1 cellular context compared by ENCODE assay signal in the genomic region with DNA sequence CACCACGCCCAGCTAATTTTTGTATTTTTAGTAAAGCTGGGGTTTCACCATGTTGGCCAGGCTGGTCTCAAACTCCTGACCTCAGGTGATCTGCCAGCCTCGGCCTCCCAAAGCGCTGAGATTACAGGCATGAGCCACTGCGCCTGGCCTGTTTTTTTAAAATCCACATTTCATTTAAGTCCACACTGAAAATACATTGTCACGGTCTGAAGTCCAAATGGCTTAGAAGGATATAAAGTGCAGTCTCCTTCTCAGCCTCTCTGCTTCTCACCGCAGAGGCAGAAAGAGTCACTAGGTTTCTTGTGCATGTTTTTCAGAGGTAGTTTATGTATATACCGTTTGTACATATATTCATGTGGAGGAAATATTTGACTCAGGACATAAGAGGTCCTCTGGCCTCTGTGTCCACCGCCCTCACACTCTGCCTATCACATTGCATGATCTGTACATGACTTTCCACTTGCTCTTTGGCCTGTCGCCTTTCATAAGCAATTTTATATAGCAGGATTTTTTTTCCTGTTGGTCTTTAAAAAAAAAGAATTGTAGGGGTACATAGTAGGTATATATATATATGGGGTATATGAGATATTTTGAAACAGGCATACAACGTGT.
TF ChIP-seq lines count a peak whose summit lies in the region.

No MANE protein-coding gene starts in this region.

TF ChIP-seq in HepG2, 621 proteins besides CTCF, POLR2A, EP300 and RAD21:
- TF ChIP-seq NFE2L2 (IDR thresholded peaks at IDR 0.05; ENCODE audit: low read length) (peak; percentile 45; the same call in 1 of the 2 replicates), RFX3 (CRISPR knock-in tag; IDR thresholded peaks at IDR 0.05) (no peak), MAFF (IDR thresholded peaks at IDR 0.05; ENCODE audit: low read depth, low read length) (0 out of 2 replicates have a peak, but pooled peaks have one; percentile 32), ASH2L (IDR thresholded peaks at IDR 0.05; ENCODE audit: insufficient read length, low read depth, low read length) (peak; percentile 40), SAP130 (CRISPR knock-in tag; IDR thresholded peaks at IDR 0.05; ENCODE audit: low read depth) (peak; percentile 47), ZMYM2 (CRISPR knock-in tag; IDR thresholded peaks at IDR 0.05) (peak; percentile 32; the same call in 1 of the 2 replicates), DPF2 (CRISPR knock-in tag; IDR thresholded peaks at IDR 0.05; ENCODE audit: borderline replicate concordance, low read depth) (no peak), ZMYM3 (CRISPR knock-in tag; IDR thresholded peaks at IDR 0.05) (peak; percentile 74; the same call in 1 of the 2 replicates), SALL1 (CRISPR knock-in tag; IDR thresholded peaks at IDR 0.05) (peak; percentile 45), HNF4G (IDR thresholded peaks at IDR 0.05; ENCODE audit: borderline replicate concordance, low read depth, low read length) (0 out of 2 replicates have a peak, but pooled peaks have one; percentile 19), HNF4G (CRISPR knock-in tag; IDR thresholded peaks at IDR 0.05; ENCODE audit: borderline replicate concordance, low read depth) (no peak), MAFK (conservative IDR thresholded peaks at IDR 0.05 in 1 of 2, IDR thresholded peaks at IDR 0.05 in 1 of 2; ENCODE audit: low read length in 2 of 2) (peak in 1 of 2 experiments; percentile 44; a peak in 2 of 4 replicates), ZNF432 (CRISPR knock-in tag; IDR thresholded peaks at IDR 0.05; ENCODE audit: borderline replicate concordance) (no peak), HNF4A (CRISPR knock-in tag; IDR thresholded peaks at IDR 0.05) (peak; percentile 74), SMAD3 (CRISPR knock-in tag; IDR thresholded peaks at IDR 0.05) (no peak), NCOR1 (IDR thresholded peaks at IDR 0.05; ENCODE audit: borderline replicate concordance, low read length) (peak; percentile 26; the same call in 1 of the 2 replicates)
- TF ChIP-seq, protein P1, sequence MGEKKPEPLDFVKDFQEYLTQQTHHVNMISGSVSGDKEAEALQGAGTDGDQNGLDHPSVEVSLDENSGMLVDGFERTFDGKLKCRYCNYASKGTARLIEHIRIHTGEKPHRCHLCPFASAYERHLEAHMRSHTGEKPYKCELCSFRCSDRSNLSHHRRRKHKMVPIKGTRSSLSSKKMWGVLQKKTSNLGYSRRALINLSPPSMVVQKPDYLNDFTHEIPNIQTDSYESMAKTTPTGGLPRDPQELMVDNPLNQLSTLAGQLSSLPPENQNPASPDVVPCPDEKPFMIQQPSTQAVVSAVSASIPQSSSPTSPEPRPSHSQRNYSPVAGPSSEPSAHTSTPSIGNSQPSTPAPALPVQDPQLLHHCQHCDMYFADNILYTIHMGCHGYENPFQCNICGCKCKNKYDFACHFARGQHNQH (CRISPR knock-in tag; IDR thresholded peaks at IDR 0.05) = no peak
- TF ChIP-seq, protein P2, sequence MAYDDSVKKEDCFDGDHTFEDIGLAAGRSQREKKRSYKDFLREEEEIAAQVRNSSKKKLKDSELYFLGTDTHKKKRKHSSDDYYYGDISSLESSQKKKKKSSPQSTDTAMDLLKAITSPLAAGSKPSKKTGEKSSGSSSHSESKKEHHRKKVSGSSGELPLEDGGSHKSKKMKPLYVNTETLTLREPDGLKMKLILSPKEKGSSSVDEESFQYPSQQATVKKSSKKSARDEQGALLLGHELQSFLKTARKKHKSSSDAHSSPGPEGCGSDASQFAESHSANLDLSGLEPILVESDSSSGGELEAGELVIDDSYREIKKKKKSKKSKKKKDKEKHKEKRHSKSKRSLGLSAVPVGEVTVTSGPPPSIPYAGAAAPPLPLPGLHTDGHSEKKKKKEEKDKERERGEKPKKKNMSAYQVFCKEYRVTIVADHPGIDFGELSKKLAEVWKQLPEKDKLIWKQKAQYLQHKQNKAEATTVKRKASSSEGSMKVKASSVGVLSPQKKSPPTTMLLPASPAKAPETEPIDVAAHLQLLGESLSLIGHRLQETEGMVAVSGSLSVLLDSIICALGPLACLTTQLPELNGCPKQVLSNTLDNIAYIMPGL (CRISPR knock-in tag; IDR thresholded peaks at IDR 0.05; ENCODE audit: borderline replicate concordance in 1 of 2, low read depth in 1 of 2) = 0 out of 4 replicates have a peak, but pooled peaks of 1 of the 2 experiments have one; percentile 23
- TF ChIP-seq, protein P3, sequence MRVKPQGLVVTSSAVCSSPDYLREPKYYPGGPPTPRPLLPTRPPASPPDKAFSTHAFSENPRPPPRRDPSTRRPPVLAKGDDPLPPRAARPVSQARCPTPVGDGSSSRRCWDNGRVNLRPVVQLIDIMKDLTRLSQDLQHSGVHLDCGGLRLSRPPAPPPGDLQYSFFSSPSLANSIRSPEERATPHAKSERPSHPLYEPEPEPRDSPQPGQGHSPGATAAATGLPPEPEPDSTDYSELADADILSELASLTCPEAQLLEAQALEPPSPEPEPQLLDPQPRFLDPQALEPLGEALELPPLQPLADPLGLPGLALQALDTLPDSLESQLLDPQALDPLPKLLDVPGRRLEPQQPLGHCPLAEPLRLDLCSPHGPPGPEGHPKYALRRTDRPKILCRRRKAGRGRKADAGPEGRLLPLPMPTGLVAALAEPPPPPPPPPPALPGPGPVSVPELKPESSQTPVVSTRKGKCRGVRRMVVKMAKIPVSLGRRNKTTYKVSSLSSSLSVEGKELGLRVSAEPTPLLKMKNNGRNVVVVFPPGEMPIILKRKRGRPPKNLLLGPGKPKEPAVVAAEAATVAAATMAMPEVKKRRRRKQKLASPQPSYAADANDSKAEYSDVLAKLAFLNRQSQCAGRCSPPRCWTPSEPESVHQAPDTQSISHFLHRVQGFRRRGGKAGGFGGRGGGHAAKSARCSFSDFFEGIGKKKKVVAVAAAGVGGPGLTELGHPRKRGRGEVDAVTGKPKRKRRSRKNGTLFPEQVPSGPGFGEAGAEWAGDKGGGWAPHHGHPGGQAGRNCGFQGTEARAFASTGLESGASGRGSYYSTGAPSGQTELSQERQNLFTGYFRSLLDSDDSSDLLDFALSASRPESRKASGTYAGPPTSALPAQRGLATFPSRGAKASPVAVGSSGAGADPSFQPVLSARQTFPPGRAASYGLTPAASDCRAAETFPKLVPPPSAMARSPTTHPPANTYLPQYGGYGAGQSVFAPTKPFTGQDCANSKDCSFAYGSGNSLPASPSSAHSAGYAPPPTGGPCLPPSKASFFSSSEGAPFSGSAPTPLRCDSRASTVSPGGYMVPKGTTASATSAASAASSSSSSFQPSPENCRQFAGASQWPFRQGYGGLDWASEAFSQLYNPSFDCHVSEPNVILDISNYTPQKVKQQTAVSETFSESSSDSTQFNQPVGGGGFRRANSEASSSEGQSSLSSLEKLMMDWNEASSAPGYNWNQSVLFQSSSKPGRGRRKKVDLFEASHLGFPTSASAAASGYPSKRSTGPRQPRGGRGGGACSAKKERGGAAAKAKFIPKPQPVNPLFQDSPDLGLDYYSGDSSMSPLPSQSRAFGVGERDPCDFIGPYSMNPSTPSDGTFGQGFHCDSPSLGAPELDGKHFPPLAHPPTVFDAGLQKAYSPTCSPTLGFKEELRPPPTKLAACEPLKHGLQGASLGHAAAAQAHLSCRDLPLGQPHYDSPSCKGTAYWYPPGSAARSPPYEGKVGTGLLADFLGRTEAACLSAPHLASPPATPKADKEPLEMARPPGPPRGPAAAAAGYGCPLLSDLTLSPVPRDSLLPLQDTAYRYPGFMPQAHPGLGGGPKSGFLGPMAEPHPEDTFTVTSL (CRISPR knock-in tag; IDR thresholded peaks at IDR 0.05; ENCODE audit: borderline replicate concordance) = peak; percentile 35; the same call in 1 of the 2 replicates
- TF ChIP-seq, protein P4, sequence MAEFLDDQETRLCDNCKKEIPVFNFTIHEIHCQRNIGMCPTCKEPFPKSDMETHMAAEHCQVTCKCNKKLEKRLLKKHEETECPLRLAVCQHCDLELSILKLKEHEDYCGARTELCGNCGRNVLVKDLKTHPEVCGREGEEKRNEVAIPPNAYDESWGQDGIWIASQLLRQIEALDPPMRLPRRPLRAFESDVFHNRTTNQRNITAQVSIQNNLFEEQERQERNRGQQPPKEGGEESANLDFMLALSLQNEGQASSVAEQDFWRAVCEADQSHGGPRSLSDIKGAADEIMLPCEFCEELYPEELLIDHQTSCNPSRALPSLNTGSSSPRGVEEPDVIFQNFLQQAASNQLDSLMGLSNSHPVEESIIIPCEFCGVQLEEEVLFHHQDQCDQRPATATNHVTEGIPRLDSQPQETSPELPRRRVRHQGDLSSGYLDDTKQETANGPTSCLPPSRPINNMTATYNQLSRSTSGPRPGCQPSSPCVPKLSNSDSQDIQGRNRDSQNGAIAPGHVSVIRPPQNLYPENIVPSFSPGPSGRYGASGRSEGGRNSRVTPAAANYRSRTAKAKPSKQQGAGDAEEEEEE (CRISPR knock-in tag; IDR thresholded peaks at IDR 0.05; ENCODE audit: borderline replicate concordance) = no peak
- TF ChIP-seq, protein P5, sequence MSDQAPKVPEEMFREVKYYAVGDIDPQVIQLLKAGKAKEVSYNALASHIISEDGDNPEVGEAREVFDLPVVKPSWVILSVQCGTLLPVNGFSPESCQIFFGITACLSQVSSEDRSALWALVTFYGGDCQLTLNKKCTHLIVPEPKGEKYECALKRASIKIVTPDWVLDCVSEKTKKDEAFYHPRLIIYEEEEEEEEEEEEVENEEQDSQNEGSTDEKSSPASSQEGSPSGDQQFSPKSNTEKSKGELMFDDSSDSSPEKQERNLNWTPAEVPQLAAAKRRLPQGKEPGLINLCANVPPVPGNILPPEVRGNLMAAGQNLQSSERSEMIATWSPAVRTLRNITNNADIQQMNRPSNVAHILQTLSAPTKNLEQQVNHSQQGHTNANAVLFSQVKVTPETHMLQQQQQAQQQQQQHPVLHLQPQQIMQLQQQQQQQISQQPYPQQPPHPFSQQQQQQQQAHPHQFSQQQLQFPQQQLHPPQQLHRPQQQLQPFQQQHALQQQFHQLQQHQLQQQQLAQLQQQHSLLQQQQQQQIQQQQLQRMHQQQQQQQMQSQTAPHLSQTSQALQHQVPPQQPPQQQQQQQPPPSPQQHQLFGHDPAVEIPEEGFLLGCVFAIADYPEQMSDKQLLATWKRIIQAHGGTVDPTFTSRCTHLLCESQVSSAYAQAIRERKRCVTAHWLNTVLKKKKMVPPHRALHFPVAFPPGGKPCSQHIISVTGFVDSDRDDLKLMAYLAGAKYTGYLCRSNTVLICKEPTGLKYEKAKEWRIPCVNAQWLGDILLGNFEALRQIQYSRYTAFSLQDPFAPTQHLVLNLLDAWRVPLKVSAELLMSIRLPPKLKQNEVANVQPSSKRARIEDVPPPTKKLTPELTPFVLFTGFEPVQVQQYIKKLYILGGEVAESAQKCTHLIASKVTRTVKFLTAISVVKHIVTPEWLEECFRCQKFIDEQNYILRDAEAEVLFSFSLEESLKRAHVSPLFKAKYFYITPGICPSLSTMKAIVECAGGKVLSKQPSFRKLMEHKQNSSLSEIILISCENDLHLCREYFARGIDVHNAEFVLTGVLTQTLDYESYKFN (CRISPR knock-in tag; conservative IDR thresholded peaks at IDR 0.05) = 0 out of 2 replicates have a peak, but pooled peaks have one; percentile 21
- TF ChIP-seq, protein P6, sequence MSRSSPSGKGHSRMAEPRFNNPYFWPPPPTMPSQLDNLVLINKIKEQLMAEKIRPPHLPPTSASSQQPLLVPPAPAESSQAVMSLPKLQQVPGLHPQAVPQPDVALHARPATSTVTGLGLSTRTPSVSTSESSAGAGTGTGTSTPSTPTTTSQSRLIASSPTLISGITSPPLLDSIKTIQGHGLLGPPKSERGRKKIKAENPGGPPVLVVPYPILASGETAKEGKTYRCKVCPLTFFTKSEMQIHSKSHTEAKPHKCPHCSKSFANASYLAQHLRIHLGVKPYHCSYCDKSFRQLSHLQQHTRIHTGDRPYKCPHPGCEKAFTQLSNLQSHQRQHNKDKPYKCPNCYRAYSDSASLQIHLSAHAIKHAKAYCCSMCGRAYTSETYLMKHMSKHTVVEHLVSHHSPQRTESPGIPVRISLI (CRISPR knock-in tag; IDR thresholded peaks at IDR 0.05; ENCODE audit: borderline replicate concordance) = peak; percentile 60; the same call in 1 of the 2 replicates
- TF ChIP-seq, protein P7, sequence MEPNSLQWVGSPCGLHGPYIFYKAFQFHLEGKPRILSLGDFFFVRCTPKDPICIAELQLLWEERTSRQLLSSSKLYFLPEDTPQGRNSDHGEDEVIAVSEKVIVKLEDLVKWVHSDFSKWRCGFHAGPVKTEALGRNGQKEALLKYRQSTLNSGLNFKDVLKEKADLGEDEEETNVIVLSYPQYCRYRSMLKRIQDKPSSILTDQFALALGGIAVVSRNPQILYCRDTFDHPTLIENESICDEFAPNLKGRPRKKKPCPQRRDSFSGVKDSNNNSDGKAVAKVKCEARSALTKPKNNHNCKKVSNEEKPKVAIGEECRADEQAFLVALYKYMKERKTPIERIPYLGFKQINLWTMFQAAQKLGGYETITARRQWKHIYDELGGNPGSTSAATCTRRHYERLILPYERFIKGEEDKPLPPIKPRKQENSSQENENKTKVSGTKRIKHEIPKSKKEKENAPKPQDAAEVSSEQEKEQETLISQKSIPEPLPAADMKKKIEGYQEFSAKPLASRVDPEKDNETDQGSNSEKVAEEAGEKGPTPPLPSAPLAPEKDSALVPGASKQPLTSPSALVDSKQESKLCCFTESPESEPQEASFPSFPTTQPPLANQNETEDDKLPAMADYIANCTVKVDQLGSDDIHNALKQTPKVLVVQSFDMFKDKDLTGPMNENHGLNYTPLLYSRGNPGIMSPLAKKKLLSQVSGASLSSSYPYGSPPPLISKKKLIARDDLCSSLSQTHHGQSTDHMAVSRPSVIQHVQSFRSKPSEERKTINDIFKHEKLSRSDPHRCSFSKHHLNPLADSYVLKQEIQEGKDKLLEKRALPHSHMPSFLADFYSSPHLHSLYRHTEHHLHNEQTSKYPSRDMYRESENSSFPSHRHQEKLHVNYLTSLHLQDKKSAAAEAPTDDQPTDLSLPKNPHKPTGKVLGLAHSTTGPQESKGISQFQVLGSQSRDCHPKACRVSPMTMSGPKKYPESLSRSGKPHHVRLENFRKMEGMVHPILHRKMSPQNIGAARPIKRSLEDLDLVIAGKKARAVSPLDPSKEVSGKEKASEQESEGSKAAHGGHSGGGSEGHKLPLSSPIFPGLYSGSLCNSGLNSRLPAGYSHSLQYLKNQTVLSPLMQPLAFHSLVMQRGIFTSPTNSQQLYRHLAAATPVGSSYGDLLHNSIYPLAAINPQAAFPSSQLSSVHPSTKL (CRISPR knock-in tag; IDR thresholded peaks at IDR 0.05) = 0 out of 2 replicates have a peak, but pooled peaks have one; percentile 11
